Comparison of ENCODE assay signal across 2 cellular contexts in the genomic region with DNA sequence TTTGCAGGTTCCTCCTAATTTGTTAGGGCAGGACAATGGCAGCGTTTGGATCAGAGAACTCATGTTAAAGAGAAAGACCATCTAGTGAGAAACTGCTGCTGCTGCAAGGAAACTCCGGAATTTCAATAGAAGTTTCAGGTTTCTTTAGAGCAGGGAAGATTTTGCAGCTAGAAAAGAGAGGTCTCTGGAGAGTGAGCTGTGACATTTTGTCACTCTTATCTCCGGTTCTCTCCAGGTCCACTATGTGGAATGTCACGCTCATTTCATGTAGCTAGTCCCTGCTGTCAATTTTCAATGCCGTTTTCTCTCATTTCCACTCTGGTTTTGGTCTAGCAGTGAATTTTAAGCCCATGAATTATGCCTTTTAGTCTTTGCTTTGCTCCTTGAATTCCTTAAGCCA.
TF ChIP-seq lines count a peak whose summit lies in the region.

No MANE protein-coding gene starts in this region.

TF ChIP-seq in SK-N-SH treated with all-trans-retinoic acid at 6 μM for 48 hours, 23 proteins besides CTCF, POLR2A, EP300 and RAD21 (continued from another document):
- TF ChIP-seq, protein P1, sequence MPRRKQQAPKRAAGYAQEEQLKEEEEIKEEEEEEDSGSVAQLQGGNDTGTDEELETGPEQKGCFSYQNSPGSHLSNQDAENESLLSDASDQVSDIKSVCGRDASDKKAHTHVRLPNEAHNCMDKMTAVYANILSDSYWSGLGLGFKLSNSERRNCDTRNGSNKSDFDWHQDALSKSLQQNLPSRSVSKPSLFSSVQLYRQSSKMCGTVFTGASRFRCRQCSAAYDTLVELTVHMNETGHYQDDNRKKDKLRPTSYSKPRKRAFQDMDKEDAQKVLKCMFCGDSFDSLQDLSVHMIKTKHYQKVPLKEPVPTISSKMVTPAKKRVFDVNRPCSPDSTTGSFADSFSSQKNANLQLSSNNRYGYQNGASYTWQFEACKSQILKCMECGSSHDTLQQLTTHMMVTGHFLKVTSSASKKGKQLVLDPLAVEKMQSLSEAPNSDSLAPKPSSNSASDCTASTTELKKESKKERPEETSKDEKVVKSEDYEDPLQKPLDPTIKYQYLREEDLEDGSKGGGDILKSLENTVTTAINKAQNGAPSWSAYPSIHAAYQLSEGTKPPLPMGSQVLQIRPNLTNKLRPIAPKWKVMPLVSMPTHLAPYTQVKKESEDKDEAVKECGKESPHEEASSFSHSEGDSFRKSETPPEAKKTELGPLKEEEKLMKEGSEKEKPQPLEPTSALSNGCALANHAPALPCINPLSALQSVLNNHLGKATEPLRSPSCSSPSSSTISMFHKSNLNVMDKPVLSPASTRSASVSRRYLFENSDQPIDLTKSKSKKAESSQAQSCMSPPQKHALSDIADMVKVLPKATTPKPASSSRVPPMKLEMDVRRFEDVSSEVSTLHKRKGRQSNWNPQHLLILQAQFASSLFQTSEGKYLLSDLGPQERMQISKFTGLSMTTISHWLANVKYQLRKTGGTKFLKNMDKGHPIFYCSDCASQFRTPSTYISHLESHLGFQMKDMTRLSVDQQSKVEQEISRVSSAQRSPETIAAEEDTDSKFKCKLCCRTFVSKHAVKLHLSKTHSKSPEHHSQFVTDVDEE (CRISPR knock-in tag; IDR thresholded peaks at IDR 0.05) = no peak
- TF ChIP-seq, protein P2, sequence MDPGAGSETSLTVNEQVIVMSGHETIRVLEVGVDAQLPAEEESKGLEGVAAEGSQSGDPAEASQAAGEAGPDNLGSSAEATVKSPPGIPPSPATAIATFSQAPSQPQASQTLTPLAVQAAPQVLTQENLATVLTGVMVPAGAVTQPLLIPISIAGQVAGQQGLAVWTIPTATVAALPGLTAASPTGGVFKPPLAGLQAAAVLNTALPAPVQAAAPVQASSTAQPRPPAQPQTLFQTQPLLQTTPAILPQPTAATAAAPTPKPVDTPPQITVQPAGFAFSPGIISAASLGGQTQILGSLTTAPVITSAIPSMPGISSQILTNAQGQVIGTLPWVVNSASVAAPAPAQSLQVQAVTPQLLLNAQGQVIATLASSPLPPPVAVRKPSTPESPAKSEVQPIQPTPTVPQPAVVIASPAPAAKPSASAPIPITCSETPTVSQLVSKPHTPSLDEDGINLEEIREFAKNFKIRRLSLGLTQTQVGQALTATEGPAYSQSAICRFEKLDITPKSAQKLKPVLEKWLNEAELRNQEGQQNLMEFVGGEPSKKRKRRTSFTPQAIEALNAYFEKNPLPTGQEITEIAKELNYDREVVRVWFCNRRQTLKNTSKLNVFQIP (CRISPR knock-in tag; IDR thresholded peaks at IDR 0.05; ENCODE audit: borderline replicate concordance, low read depth) = no peak
- no peak for TF ChIP-seq BACH2 (CRISPR knock-in tag; IDR thresholded peaks at IDR 0.05; ENCODE audit: borderline replicate concordance)
- TF ChIP-seq, protein P3, sequence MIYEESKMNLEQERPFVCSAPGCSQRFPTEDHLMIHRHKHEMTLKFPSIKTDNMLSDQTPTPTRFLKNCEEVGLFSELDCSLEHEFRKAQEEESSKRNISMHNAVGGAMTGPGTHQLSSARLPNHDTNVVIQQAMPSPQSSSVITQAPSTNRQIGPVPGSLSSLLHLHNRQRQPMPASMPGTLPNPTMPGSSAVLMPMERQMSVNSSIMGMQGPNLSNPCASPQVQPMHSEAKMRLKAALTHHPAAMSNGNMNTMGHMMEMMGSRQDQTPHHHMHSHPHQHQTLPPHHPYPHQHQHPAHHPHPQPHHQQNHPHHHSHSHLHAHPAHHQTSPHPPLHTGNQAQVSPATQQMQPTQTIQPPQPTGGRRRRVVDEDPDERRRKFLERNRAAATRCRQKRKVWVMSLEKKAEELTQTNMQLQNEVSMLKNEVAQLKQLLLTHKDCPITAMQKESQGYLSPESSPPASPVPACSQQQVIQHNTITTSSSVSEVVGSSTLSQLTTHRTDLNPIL (CRISPR knock-in tag; IDR thresholded peaks at IDR 0.05; ENCODE audit: low read depth) = no peak
- TF ChIP-seq ZFP30 (CRISPR knock-in tag; IDR thresholded peaks at IDR 0.05) = no peak
- no peak for TF ChIP-seq GLIS3 (CRISPR knock-in tag; IDR thresholded peaks at IDR 0.05)
- no peak for TF ChIP-seq SNAI2 (CRISPR knock-in tag; IDR thresholded peaks at IDR 0.05)
- no peak for TF ChIP-seq ESRRG (CRISPR knock-in tag; IDR thresholded peaks at IDR 0.05)
- TF ChIP-seq ZNF70 (CRISPR knock-in tag; IDR thresholded peaks at IDR 0.05) = no peak
- TF ChIP-seq TCF4 (CRISPR knock-in tag; IDR thresholded peaks at IDR 0.05; ENCODE audit: borderline replicate concordance) = no peak
- TF ChIP-seq ZFP3 (CRISPR knock-in tag; IDR thresholded peaks at IDR 0.05) = no peak

TF ChIP-seq in SK-N-SH, 30 proteins besides CTCF, POLR2A, EP300 and RAD21:
- TF ChIP-seq, protein P4, sequence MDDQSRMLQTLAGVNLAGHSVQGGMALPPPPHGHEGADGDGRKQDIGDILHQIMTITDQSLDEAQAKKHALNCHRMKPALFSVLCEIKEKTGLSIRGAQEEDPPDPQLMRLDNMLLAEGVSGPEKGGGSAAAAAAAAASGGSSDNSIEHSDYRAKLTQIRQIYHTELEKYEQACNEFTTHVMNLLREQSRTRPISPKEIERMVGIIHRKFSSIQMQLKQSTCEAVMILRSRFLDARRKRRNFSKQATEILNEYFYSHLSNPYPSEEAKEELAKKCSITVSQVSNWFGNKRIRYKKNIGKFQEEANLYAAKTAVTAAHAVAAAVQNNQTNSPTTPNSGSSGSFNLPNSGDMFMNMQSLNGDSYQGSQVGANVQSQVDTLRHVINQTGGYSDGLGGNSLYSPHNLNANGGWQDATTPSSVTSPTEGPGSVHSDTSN (IDR thresholded peaks at IDR 0.05) = no peak
- TF ChIP-seq CHD2 (IDR thresholded peaks at IDR 0.05; ENCODE audit: low read length, partially characterized antibody) (no peak), FOXM1 (IDR thresholded peaks at IDR 0.05; ENCODE audit: low read depth) (no peak), TAF1 (IDR thresholded peaks at IDR 0.05; ENCODE audit: borderline replicate concordance, low read depth, low read length) (no peak), GABPA (IDR thresholded peaks at IDR 0.05; ENCODE audit: low read depth) (no peak), YY1 (IDR thresholded peaks at IDR 0.05; ENCODE audit: low read depth) (no peak), MEF2A (IDR thresholded peaks at IDR 0.05; ENCODE audit: borderline replicate concordance, low read depth) (no peak), TCF12 (IDR thresholded peaks at IDR 0.05) (no peak), NFIC (IDR thresholded peaks at IDR 0.05; ENCODE audit: borderline replicate concordance) (no peak), SMC3 (IDR thresholded peaks at IDR 0.05; ENCODE audit: low read depth, low read length) (no peak), ELF1 (IDR thresholded peaks at IDR 0.05) (no peak), GATA2 (CRISPR knock-in tag; IDR thresholded peaks at IDR 0.05) (no peak)
- TF ChIP-seq, protein P5, sequence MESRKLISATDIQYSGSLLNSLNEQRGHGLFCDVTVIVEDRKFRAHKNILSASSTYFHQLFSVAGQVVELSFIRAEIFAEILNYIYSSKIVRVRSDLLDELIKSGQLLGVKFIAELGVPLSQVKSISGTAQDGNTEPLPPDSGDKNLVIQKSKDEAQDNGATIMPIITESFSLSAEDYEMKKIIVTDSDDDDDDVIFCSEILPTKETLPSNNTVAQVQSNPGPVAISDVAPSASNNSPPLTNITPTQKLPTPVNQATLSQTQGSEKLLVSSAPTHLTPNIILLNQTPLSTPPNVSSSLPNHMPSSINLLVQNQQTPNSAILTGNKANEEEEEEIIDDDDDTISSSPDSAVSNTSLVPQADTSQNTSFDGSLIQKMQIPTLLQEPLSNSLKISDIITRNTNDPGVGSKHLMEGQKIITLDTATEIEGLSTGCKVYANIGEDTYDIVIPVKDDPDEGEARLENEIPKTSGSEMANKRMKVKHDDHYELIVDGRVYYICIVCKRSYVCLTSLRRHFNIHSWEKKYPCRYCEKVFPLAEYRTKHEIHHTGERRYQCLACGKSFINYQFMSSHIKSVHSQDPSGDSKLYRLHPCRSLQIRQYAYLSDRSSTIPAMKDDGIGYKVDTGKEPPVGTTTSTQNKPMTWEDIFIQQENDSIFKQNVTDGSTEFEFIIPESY (IDR thresholded peaks at IDR 0.05; ENCODE audit: borderline replicate concordance, low read depth) = no peak
